Comparison of ENCODE assay signal across 1 cellular context in genomic region chr16:78045865-78046581, GRCh38.
TF ChIP-seq lines count a peak whose summit lies in the region.

No MANE protein-coding gene starts in this region.

TF ChIP-seq in H1, 55 proteins besides CTCF, POLR2A, EP300 and RAD21:
- TF ChIP-seq, protein P1, sequence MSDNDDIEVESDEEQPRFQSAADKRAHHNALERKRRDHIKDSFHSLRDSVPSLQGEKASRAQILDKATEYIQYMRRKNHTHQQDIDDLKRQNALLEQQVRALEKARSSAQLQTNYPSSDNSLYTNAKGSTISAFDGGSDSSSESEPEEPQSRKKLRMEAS (IDR thresholded peaks at IDR 0.05): peak; percentile 89
- TF ChIP-seq RBBP5 (IDR thresholded peaks at IDR 0.05; ENCODE audit: borderline replicate concordance, low read depth, low read length) (no peak), HDAC6 (IDR thresholded peaks at IDR 0.05; ENCODE audit: low read depth, low read length) (no peak), RXRA (IDR thresholded peaks at IDR 0.05; ENCODE audit: insufficient read depth, low read depth, low read length) (no peak), SP4 (IDR thresholded peaks at IDR 0.05; ENCODE audit: low read length) (no peak), GABPA (IDR thresholded peaks at IDR 0.05; ENCODE audit: borderline replicate concordance, insufficient read depth, low read length) (peak; percentile 66; the same call in 1 of the 2 replicates), TCF12 (IDR thresholded peaks at IDR 0.05; ENCODE audit: low read depth, low read length) (peak; percentile 77; the same call in 1 of the 2 replicates), CHD1 (IDR thresholded peaks at IDR 0.05; ENCODE audit: low read depth, low read length) (no peak), TEAD4 (IDR thresholded peaks at IDR 0.05; ENCODE audit: low read depth, low read length) (peak; percentile 43), POU5F1 (IDR thresholded peaks at IDR 0.05; ENCODE audit: low read depth, low read length) (no peak), RNF2 (IDR thresholded peaks at IDR 0.05; ENCODE audit: borderline replicate concordance, low read depth, low read length, missing control alignments, poor library complexity, severe bottlenecking) (peak; percentile 30), BCL11A (IDR thresholded peaks at IDR 0.05; ENCODE audit: low read depth in 2 of 2, low read length in 2 of 2) (no peak), CTBP2 (IDR thresholded peaks at IDR 0.05; ENCODE audit: borderline replicate concordance, insufficient read depth, insufficient read length, low read length) (peak; percentile 63), FOSL1 (IDR thresholded peaks at IDR 0.05; ENCODE audit: insufficient read depth, low read depth, low read length) (no peak), SIRT6 (IDR thresholded peaks at IDR 0.05; ENCODE audit: low read length) (no peak), SP2 (IDR thresholded peaks at IDR 0.05; ENCODE audit: low read length) (no peak), JUN (IDR thresholded peaks at IDR 0.05; ENCODE audit: low read depth, low read length) (no peak), TAF1 (IDR thresholded peaks at IDR 0.05; ENCODE audit: low read depth, low read length) (no peak), PHF8 (conservative IDR thresholded peaks at IDR 0.05; ENCODE audit: low read depth, low read length) (no peak), SP1 (IDR thresholded peaks at IDR 0.05; ENCODE audit: low read depth, low read length) (no peak), CEBPB (IDR thresholded peaks at IDR 0.05; ENCODE audit: low read depth, low read length) (no peak; the same call in 1 of the 2 replicates), CBX5 (IDR thresholded peaks at IDR 0.05; ENCODE audit: low read depth, low read length) (no peak), KDM1A (IDR thresholded peaks at IDR 0.05; ENCODE audit: borderline replicate concordance, low read length) (no peak), ZNF274 (IDR thresholded peaks at IDR 0.05; ENCODE audit: borderline replicate concordance, extremely low read depth, low read length) (no peak), YY1 (IDR thresholded peaks at IDR 0.05; ENCODE audit: low read depth, low read length) (peak; percentile 81; the same call in 1 of the 2 replicates), SIX5 (IDR thresholded peaks at IDR 0.05; ENCODE audit: low read depth, low read length) (no peak), RFX5 (IDR thresholded peaks at IDR 0.05; ENCODE audit: borderline replicate concordance, low read depth, low read length) (no peak), SRF (IDR thresholded peaks at IDR 0.05; ENCODE audit: low read depth, low read length) (no peak), BACH1 (IDR thresholded peaks at IDR 0.05; ENCODE audit: low read length) (no peak), ASH2L (IDR thresholded peaks at IDR 0.05; ENCODE audit: low read length) (peak; percentile 49), HDAC2 (IDR thresholded peaks at IDR 0.05; ENCODE audit: borderline replicate concordance in 1 of 2, low read depth in 2 of 2, low read length in 2 of 2) (peak; percentile 71 to 79; a peak in 1 of 4 replicates), CREB1 (IDR thresholded peaks at IDR 0.05) (0 out of 2 replicates have a peak, but pooled peaks have one; percentile 29), GTF2F1 (IDR thresholded peaks at IDR 0.05; ENCODE audit: borderline replicate concordance, low read depth, low read length) (no peak), SUZ12 (IDR thresholded peaks at IDR 0.05; ENCODE audit: low read length) (no peak), EGR1 (IDR thresholded peaks at IDR 0.05; ENCODE audit: borderline replicate concordance, low read depth, low read length) (0 out of 2 replicates have a peak, but pooled peaks have one; percentile 45), NRF1 (IDR thresholded peaks at IDR 0.05; ENCODE audit: low read depth, low read length) (no peak), EZH2 (IDR thresholded peaks at IDR 0.05; ENCODE audit: low read depth, low read length, severe bottlenecking) (no peak), SAP30 (IDR thresholded peaks at IDR 0.05; ENCODE audit: insufficient read depth, insufficient replicate concordance, low read length) (no peak), MAFK (IDR thresholded peaks at IDR 0.05; ENCODE audit: low read depth, low read length) (no peak), NANOG (IDR thresholded peaks at IDR 0.05; ENCODE audit: insufficient read depth, low read depth, low read length, poor library complexity, severe bottlenecking) (no peak), KDM4A (IDR thresholded peaks at IDR 0.05; ENCODE audit: low read depth, low read length, severe bottlenecking) (no peak), TAF7 (optimal IDR thresholded peaks at IDR 0.05; ENCODE audit: borderline replicate concordance, low read depth, low read length) (peak; percentile 57), POLR2AphosphoS5 (IDR thresholded peaks at IDR 0.05; ENCODE audit: low read depth, low read length) (no peak), SIN3A (conservative IDR thresholded peaks at IDR 0.05 in 1 of 2, IDR thresholded peaks at IDR 0.05 in 1 of 2; ENCODE audit: low read depth in 1 of 2, low read length in 2 of 2) (peak; percentile 92), TBP (IDR thresholded peaks at IDR 0.05; ENCODE audit: low read depth, low read length) (peak; percentile 45; the same call in 1 of the 2 replicates), CHD2 (IDR thresholded peaks at IDR 0.05; ENCODE audit: low read length) (no peak), CBX8 (IDR thresholded peaks at IDR 0.05; ENCODE audit: borderline replicate concordance, low read depth, low read length) (no peak), BRCA1 (IDR thresholded peaks at IDR 0.05; ENCODE audit: low read depth, low read length) (no peak), JUND (IDR thresholded peaks at IDR 0.05; ENCODE audit: low read length) (no peak), USF2 (IDR thresholded peaks at IDR 0.05; ENCODE audit: low read length) (no peak), KDM5A (IDR thresholded peaks at IDR 0.05; ENCODE audit: low read length) (no peak)
- TF ChIP-seq, protein P2, sequence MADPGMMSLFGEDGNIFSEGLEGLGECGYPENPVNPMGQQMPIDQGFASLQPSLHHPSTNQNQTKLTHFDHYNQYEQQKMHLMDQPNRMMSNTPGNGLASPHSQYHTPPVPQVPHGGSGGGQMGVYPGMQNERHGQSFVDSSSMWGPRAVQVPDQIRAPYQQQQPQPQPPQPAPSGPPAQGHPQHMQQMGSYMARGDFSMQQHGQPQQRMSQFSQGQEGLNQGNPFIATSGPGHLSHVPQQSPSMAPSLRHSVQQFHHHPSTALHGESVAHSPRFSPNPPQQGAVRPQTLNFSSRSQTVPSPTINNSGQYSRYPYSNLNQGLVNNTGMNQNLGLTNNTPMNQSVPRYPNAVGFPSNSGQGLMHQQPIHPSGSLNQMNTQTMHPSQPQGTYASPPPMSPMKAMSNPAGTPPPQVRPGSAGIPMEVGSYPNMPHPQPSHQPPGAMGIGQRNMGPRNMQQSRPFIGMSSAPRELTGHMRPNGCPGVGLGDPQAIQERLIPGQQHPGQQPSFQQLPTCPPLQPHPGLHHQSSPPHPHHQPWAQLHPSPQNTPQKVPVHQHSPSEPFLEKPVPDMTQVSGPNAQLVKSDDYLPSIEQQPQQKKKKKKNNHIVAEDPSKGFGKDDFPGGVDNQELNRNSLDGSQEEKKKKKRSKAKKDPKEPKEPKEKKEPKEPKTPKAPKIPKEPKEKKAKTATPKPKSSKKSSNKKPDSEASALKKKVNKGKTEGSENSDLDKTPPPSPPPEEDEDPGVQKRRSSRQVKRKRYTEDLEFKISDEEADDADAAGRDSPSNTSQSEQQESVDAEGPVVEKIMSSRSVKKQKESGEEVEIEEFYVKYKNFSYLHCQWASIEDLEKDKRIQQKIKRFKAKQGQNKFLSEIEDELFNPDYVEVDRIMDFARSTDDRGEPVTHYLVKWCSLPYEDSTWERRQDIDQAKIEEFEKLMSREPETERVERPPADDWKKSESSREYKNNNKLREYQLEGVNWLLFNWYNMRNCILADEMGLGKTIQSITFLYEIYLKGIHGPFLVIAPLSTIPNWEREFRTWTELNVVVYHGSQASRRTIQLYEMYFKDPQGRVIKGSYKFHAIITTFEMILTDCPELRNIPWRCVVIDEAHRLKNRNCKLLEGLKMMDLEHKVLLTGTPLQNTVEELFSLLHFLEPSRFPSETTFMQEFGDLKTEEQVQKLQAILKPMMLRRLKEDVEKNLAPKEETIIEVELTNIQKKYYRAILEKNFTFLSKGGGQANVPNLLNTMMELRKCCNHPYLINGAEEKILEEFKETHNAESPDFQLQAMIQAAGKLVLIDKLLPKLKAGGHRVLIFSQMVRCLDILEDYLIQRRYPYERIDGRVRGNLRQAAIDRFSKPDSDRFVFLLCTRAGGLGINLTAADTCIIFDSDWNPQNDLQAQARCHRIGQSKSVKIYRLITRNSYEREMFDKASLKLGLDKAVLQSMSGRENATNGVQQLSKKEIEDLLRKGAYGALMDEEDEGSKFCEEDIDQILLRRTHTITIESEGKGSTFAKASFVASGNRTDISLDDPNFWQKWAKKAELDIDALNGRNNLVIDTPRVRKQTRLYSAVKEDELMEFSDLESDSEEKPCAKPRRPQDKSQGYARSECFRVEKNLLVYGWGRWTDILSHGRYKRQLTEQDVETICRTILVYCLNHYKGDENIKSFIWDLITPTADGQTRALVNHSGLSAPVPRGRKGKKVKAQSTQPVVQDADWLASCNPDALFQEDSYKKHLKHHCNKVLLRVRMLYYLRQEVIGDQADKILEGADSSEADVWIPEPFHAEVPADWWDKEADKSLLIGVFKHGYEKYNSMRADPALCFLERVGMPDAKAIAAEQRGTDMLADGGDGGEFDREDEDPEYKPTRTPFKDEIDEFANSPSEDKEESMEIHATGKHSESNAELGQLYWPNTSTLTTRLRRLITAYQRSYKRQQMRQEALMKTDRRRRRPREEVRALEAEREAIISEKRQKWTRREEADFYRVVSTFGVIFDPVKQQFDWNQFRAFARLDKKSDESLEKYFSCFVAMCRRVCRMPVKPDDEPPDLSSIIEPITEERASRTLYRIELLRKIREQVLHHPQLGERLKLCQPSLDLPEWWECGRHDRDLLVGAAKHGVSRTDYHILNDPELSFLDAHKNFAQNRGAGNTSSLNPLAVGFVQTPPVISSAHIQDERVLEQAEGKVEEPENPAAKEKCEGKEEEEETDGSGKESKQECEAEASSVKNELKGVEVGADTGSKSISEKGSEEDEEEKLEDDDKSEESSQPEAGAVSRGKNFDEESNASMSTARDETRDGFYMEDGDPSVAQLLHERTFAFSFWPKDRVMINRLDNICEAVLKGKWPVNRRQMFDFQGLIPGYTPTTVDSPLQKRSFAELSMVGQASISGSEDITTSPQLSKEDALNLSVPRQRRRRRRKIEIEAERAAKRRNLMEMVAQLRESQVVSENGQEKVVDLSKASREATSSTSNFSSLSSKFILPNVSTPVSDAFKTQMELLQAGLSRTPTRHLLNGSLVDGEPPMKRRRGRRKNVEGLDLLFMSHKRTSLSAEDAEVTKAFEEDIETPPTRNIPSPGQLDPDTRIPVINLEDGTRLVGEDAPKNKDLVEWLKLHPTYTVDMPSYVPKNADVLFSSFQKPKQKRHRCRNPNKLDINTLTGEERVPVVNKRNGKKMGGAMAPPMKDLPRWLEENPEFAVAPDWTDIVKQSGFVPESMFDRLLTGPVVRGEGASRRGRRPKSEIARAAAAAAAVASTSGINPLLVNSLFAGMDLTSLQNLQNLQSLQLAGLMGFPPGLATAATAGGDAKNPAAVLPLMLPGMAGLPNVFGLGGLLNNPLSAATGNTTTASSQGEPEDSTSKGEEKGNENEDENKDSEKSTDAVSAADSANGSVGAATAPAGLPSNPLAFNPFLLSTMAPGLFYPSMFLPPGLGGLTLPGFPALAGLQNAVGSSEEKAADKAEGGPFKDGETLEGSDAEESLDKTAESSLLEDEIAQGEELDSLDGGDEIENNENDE (IDR thresholded peaks at IDR 0.05; ENCODE audit: insufficient replicate concordance, low read length): no peak
- TF ChIP-seq, protein P3, sequence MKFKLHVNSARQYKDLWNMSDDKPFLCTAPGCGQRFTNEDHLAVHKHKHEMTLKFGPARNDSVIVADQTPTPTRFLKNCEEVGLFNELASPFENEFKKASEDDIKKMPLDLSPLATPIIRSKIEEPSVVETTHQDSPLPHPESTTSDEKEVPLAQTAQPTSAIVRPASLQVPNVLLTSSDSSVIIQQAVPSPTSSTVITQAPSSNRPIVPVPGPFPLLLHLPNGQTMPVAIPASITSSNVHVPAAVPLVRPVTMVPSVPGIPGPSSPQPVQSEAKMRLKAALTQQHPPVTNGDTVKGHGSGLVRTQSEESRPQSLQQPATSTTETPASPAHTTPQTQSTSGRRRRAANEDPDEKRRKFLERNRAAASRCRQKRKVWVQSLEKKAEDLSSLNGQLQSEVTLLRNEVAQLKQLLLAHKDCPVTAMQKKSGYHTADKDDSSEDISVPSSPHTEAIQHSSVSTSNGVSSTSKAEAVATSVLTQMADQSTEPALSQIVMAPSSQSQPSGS (IDR thresholded peaks at IDR 0.05; ENCODE audit: low read length): no peak
- TF ChIP-seq, protein P4, sequence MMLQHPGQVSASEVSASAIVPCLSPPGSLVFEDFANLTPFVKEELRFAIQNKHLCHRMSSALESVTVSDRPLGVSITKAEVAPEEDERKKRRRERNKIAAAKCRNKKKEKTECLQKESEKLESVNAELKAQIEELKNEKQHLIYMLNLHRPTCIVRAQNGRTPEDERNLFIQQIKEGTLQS (IDR thresholded peaks at IDR 0.05; ENCODE audit: insufficient read depth, low read depth, low read length): no peak
- TF ChIP-seq, protein P5, sequence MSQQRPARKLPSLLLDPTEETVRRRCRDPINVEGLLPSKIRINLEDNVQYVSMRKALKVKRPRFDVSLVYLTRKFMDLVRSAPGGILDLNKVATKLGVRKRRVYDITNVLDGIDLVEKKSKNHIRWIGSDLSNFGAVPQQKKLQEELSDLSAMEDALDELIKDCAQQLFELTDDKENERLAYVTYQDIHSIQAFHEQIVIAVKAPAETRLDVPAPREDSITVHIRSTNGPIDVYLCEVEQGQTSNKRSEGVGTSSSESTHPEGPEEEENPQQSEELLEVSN (IDR thresholded peaks at IDR 0.05): peak; percentile 59; the same call in 1 of the 2 replicates
